Comparison of ENCODE assay signal across 7 cellular contexts in the genomic region with DNA sequence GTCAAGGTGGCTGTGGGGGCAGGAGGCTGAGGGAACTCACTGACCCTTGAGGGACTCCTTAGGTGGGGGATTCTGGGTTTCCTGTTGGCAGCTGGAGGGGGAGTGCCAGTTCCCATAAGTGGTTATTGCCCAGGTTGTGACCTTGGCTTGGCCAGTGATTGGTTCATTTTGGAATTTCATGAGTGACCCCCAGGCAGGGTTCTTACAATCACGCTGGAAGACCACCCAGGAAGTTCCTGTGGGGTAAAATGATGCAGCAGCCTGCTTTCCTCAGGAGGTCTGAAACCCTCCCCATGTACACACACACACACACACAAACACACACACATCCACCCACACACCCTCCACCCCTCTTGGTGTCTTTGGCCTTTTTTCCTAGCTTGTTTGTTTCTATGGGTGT.
"Had no signal": no experiment of that assay in that cellular context is flagged by ENCODE, and none has a peak within 500 bp of the region (broad histone marks: within the 10 kb centered on the region; RNA-seq: fewer than 3 reads in every experiment).

No MANE protein-coding gene starts in this region.

- H3K27ac Mint-ChIP-seq: IgD-negative memory B cell had no signal

- ATAC-seq: HCT116 had no signal

- H3K4me2 ChIP-seq: KMS-11 had no signal

- H3K36me3 Mint-ChIP-seq: IgD-negative memory B cell had no signal

- H3K4me1 Mint-ChIP-seq: IgD-negative memory B cell had no signal

- H3K4me3 Mint-ChIP-seq: IgD-negative memory B cell had no signal

- H3K4me3 ChIP-seq: HAP-1 had no signal

- H3K27me3 Mint-ChIP-seq: IgD-negative memory B cell had no signal

- DNase-seq: GOT3, H7, KBM-7 had no signal

- H3K27ac ChIP-seq: KMS-11 had no signal

- H3K9ac ChIP-seq: KMS-11 had no signal

- H3K4me1 ChIP-seq: HAP-1 had no signal

- H3K9me3 ChIP-seq: HAP-1 had no signal
